9 cellular contexts compared by ENCODE assay signal in the genomic region with DNA sequence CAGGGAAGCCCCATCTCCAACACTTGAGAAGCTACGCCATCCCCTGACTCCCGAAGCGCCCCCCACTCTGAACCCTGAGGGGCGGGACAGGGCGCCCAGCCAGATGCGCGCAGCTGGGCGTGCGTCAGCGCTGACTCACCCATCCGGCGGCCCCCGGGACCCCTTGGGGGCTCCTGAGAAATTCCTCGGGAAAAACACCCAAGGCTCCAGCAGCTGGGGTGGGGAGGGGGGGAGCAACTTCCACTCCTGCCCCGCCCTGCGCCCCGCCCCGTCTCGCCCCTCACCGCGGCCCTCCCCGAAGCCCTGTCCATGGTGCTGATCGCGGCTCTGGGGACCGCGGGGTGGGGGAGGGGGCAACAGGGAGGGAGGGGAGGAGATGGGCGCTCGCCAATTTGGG. TPM values are rescaled to one million over a fixed set of nuclear protein-coding genes. Genes with fewer than 3 reads are reported as not detected.
A peak's percentile ranks its signal among the peaks of the same experiment; 100 is the strongest.
DNase-seq lines count a peak whose midpoint lies in the region; FAIRE-seq and TF ChIP-seq lines count a peak whose summit lies in the region.
"Had no signal": no experiment of that assay in that cellular context is flagged by ENCODE, and none has a peak within 500 bp of the region (broad histone marks: within the 10 kb centered on the region; RNA-seq: fewer than 3 reads in every experiment).

No MANE protein-coding gene starts in this region.

- H3T11ph ChIP-seq in H9 (ENCODE audit: low read length) = no peak overlapping the region

- WGBS in H9 (ENCODE audit: extremely low coverage, insufficient read length, low lambda C conversion rate) = no CpG with 5 or more reads among the region's 28 CpGs

- H3K9me3 ChIP-seq in H9 (ENCODE audit: control insufficient read depth, low read depth, low read length) (no peaks in the 10 kb centered on the region), osteoblast (ENCODE audit: low read depth, low read length) (no peaks in the 10 kb centered on the region)

- H3K23ac ChIP-seq in H9 (ENCODE audit: insufficient read length, low read depth, low read length) = no peak overlapping the region

- H3K27me3 Mint-ChIP-seq in H9 (ENCODE audit: low read depth) = peaks cover 77% of the 10 kb centered on the region

- H2BK15ac ChIP-seq in H9 (ENCODE audit: low read depth, low read length) = no peak overlapping the region

- peaks cover 5% of the 10 kb centered on the region; the same call in 1 of the 2 replicates for H3K4me1 ChIP-seq in H9 (ENCODE audit: insufficient read depth, low read length)
- peaks cover 31% of the 10 kb centered on the region for H3K4me1 ChIP-seq in osteoblast (ENCODE audit: insufficient read depth, low read length)

- H2AFZ ChIP-seq in H9 (ENCODE audit: low read length) (no peak overlapping the region), osteoblast (ENCODE audit: low read length) (no peak overlapping the region)

- H3K4me2 ChIP-seq in H9 (ENCODE audit: insufficient read depth, insufficient read length, low read length) = peak overlapping the region; percentile 69
- peak overlapping the region; percentile 84 for H3K4me2 ChIP-seq in osteoblast (ENCODE audit: insufficient read depth, low read length)

- H3K27ac Mint-ChIP-seq in H9 = no peak overlapping the region

- no peak overlapping the region for H4K91ac ChIP-seq in H9 (ENCODE audit: insufficient read length, low read depth, low read length)

- no peak overlapping the region for H3K4me3 ChIP-seq in fibroblast of pulmonary artery (replicated peaks; ENCODE audit: low read depth, low read length)
- peak overlapping the region; percentile 66 for H3K4me3 ChIP-seq in osteoblast (ENCODE audit: insufficient read depth, low read length)

- DNase-seq in H9 (peak; percentile 63), fibroblast of pulmonary artery (ENCODE audit: low read depth) (peak; percentile 86), osteoblast (ENCODE audit: insufficient read length, low spot score, missing footprints) (peak; percentile 98), NCI-H2196 (lab: John Stamatoyannopoulos, UW; ENCODE audit: unreplicated experiment) (no peak), GM12891 (ENCODE audit: insufficient read length, low spot score) (no peak), G401 (ENCODE audit: low spot score) (no peak), DMS79 (lab: John Stamatoyannopoulos, UW) (no peak)
- peak; percentile 36 for DNase-seq in activated CD8-positive, alpha-beta memory T cell treated with anti-CD3 and anti-CD28 coated beads, Interleukin-2, amount 50 U/mL, for 4 hours

- no peak overlapping the region for H4K8ac ChIP-seq in H9 (replicated peaks; ENCODE audit: insufficient read length, low read depth, low read length)

- no peak overlapping the region for H3K9ac ChIP-seq in H9 (ENCODE audit: extremely low read depth, insufficient read length, low read length)

- no peak overlapping the region for H4K5ac ChIP-seq in H9 (ENCODE audit: insufficient read length, low read depth, low read length)

- H3K4me1 Mint-ChIP-seq in H9 = peaks cover 17 to 26% of the 10 kb centered on the region in 2 experiments

- H3K4me3 Mint-ChIP-seq in H9 = peak overlapping the region; percentile 52 to 79; a peak in 4 of 5 replicates

- no peak overlapping the region for H3K14ac ChIP-seq in H9 (ENCODE audit: insufficient read depth, low read length)

- no peak overlapping the region for H2BK5ac ChIP-seq in H9 (ENCODE audit: insufficient read length, low read length)

- H4K20me1 ChIP-seq in H9 (ENCODE audit: control insufficient read depth, insufficient read depth, insufficient read length) (no peaks in the 10 kb centered on the region), osteoblast (ENCODE audit: insufficient read depth, low read length) (no peaks in the 10 kb centered on the region)

- FAIRE-seq in GM12891 (lab: Jason Lieb, UNC) = no peak

- no peaks in the 10 kb centered on the region for H3K79me1 ChIP-seq in H9 (ENCODE audit: insufficient read depth, low read depth, low read length, poor library complexity, severe bottlenecking)

- H2BK120ac ChIP-seq in H9 (ENCODE audit: low read depth, low read length, poor library complexity, severe bottlenecking) = no peak overlapping the region

- no peaks in the 10 kb centered on the region for H3K79me2 ChIP-seq in H9 (ENCODE audit: insufficient read depth, low read length)
- no peaks in the 10 kb centered on the region for H3K79me2 ChIP-seq in osteoblast (ENCODE audit: insufficient read depth, low read length)

- peaks cover 4% of the 10 kb centered on the region; the same call in 1 of the 2 replicates for H3K27me3 ChIP-seq in H9 (ENCODE audit: insufficient read depth, low read length)
- H3K27me3 ChIP-seq in osteoblast (ENCODE audit: insufficient read depth, low read length) = peaks cover 25% of the 10 kb centered on the region

- no peak overlapping the region for H3K18ac ChIP-seq in H9 (ENCODE audit: insufficient read length, low read depth, low read length)

- no peak overlapping the region for H2AK5ac ChIP-seq in H9 (ENCODE audit: insufficient read length, low read length)

- H2BK12ac ChIP-seq in H9 (ENCODE audit: insufficient read length, low read depth, low read length) = no peak overlapping the region

- TF ChIP-seq POLR2A in GM12891 (IDR thresholded peaks at IDR 0.05; ENCODE audit: low read depth, low read length) = no peak

- no peak for TF ChIP-seq CTCF in H9 (conservative IDR thresholded peaks at IDR 0.05)
- no peak for TF ChIP-seq CTCF in fibroblast of pulmonary artery (IDR thresholded peaks at IDR 0.05; ENCODE audit: low read length, missing control alignments)
- TF ChIP-seq CTCF in osteoblast (IDR thresholded peaks at IDR 0.05; ENCODE audit: extremely low read depth, low read depth, low read length) = no peak

- H3K36me3 Mint-ChIP-seq in H9 (ENCODE audit: insufficient read depth in 1 of 3, low read depth in 3 of 3) = no peaks in the 10 kb centered on the region; a peak in 1 of 7 replicates

- H3K23me2 ChIP-seq in H9 (ENCODE audit: insufficient read length, low read depth, low read length, poor library complexity, severe bottlenecking) = no peaks in the 10 kb centered on the region

- H3K4ac ChIP-seq in H9 (ENCODE audit: low read depth, low read length) = no peak overlapping the region

- in situ Hi-C loops in G401 (cut with HindIII; ENCODE audit: low sequenced_read_pairs) = no loop called here

- no peak overlapping the region for H3K27ac ChIP-seq in H9 (ENCODE audit: insufficient read length, low read depth, low read length)
- peak overlapping the region; percentile 85 for H3K27ac ChIP-seq in osteoblast (ENCODE audit: low read depth, low read length)

- H3K36me3 ChIP-seq in osteoblast (ENCODE audit: insufficient read depth, low read length) = no peaks in the 10 kb centered on the region

- H3K9me3 Mint-ChIP-seq in H9 = peaks cover 1 to 2% of the 10 kb centered on the region in 2 experiments; a peak in 2 of 5 replicates

- no peak overlapping the region for H2BK20ac ChIP-seq in H9 (ENCODE audit: low read depth, low read length, poor library complexity, severe bottlenecking)

- no peak overlapping the region for H3K56ac ChIP-seq in H9 (ENCODE audit: insufficient read length, low read depth, low read length)

TF ChIP-seq in GM12891, 5 proteins besides CTCF, POLR2A, EP300 and RAD21:
- TF ChIP-seq SPI1 (IDR thresholded peaks at IDR 0.05; ENCODE audit: low read depth, low read length) = no peak
- no peak for TF ChIP-seq PAX5 (IDR thresholded peaks at IDR 0.05; ENCODE audit: insufficient read depth, low read length, severe bottlenecking)
- TF ChIP-seq TAF1 (IDR thresholded peaks at IDR 0.05; ENCODE audit: low read depth, low read length) = no peak
- no peak for TF ChIP-seq POLR2AphosphoS5 (IDR thresholded peaks at IDR 0.05; ENCODE audit: low read depth, low read length)
- TF ChIP-seq POU2F2 (IDR thresholded peaks at IDR 0.05; ENCODE audit: low read depth, low read length) = no peak

RNA-seq across cellular contexts. Expression of gene COL5A3, which starts 1.0 kb away (rescaled TPM):
- 0.70 and 0.72 TPM in 2 replicates for total RNA-seq in H9 (2021)
- total RNA-seq in osteoblast = 9.1 and 14.8 TPM in 2 replicates
- polyA plus RNA-seq in GM12891 (2012; ENCODE audit: low read depth, missing spikeins) = 0.24 TPM
- not detected in 2 replicates for total RNA-seq in G401 (2014; rRNA removed; shearing (Covaris generic))

RNA-seq across cellular contexts. Expression of gene RDH8, which starts 4.0 kb away (rescaled TPM):
- 0.13 TPM in 1 of 2 replicates, not detected in the other for total RNA-seq in H9 (2021)
- total RNA-seq in osteoblast = not detected in 2 replicates
- 0.12 TPM for polyA plus RNA-seq in GM12891 (2012; ENCODE audit: low read depth, missing spikeins)
- total RNA-seq in G401 (2014; rRNA removed; shearing (Covaris generic)) = not detected in 2 replicates
- polyA plus RNA-seq: esophagus had no signal

Comparison
In these comparisons a context has a peak if more than half of its experiments do, and no peak if none do; other contexts are left out.
1. DNase-seq: peak in H9 (single experiment), activated CD8-positive, alpha-beta memory T cell treated with anti-CD3 and anti-CD28 coated beads, Interleukin-2, amount 50 U/mL, for 4 hours (single experiment), fibroblast of pulmonary artery (single experiment) and osteoblast (single experiment); none in NCI-H2196 (single experiment), GM12891 (single experiment), G401 (single experiment) and DMS79 (single experiment).